2 cellular contexts compared by ENCODE assay signal in the genomic region with DNA sequence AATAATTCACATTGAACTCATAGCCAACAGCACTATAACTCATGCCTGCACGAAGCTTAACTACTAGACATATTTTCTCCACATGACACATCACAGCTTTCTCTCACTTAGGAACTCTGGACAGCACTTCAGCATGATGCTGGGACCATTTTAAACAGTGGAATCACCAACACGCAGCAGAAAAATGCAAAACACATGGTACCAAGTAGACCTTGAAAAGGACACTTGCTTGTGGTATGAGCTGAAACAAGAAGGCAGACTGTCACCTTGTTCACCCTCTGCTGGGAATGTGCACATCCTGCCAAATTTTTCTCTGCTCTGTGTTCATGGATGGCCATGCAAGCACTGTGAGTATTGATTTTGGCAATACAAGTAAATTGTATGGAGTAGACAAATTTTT.
A peak's percentile ranks its signal among the peaks of the same experiment; 100 is the strongest.
TF ChIP-seq lines count a peak whose summit lies in the region.

No MANE protein-coding gene starts in this region.

TF ChIP-seq in SK-N-SH, 30 proteins besides CTCF, POLR2A, EP300 and RAD21:
- TF ChIP-seq, protein P1, sequence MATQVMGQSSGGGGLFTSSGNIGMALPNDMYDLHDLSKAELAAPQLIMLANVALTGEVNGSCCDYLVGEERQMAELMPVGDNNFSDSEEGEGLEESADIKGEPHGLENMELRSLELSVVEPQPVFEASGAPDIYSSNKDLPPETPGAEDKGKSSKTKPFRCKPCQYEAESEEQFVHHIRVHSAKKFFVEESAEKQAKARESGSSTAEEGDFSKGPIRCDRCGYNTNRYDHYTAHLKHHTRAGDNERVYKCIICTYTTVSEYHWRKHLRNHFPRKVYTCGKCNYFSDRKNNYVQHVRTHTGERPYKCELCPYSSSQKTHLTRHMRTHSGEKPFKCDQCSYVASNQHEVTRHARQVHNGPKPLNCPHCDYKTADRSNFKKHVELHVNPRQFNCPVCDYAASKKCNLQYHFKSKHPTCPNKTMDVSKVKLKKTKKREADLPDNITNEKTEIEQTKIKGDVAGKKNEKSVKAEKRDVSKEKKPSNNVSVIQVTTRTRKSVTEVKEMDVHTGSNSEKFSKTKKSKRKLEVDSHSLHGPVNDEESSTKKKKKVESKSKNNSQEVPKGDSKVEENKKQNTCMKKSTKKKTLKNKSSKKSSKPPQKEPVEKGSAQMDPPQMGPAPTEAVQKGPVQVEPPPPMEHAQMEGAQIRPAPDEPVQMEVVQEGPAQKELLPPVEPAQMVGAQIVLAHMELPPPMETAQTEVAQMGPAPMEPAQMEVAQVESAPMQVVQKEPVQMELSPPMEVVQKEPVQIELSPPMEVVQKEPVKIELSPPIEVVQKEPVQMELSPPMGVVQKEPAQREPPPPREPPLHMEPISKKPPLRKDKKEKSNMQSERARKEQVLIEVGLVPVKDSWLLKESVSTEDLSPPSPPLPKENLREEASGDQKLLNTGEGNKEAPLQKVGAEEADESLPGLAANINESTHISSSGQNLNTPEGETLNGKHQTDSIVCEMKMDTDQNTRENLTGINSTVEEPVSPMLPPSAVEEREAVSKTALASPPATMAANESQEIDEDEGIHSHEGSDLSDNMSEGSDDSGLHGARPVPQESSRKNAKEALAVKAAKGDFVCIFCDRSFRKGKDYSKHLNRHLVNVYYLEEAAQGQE (IDR thresholded peaks at IDR 0.05; ENCODE audit: low read depth, low read length): peak; percentile 65; the same call in 1 of the 2 replicates
- TF ChIP-seq CHD2 (IDR thresholded peaks at IDR 0.05; ENCODE audit: low read length, partially characterized antibody): no peak

TF ChIP-seq in SK-N-SH treated with all-trans-retinoic acid at 6 μM for 48 hours, 23 proteins besides CTCF, POLR2A, EP300 and RAD21:
- no peak for TF ChIP-seq SNAI2 (CRISPR knock-in tag; IDR thresholded peaks at IDR 0.05)
- no peak for TF ChIP-seq ARNTL (CRISPR knock-in tag; IDR thresholded peaks at IDR 0.05; ENCODE audit: borderline replicate concordance, low read depth)
- TF ChIP-seq GLIS3 (CRISPR knock-in tag; IDR thresholded peaks at IDR 0.05): no peak
- TF ChIP-seq, protein P2, sequence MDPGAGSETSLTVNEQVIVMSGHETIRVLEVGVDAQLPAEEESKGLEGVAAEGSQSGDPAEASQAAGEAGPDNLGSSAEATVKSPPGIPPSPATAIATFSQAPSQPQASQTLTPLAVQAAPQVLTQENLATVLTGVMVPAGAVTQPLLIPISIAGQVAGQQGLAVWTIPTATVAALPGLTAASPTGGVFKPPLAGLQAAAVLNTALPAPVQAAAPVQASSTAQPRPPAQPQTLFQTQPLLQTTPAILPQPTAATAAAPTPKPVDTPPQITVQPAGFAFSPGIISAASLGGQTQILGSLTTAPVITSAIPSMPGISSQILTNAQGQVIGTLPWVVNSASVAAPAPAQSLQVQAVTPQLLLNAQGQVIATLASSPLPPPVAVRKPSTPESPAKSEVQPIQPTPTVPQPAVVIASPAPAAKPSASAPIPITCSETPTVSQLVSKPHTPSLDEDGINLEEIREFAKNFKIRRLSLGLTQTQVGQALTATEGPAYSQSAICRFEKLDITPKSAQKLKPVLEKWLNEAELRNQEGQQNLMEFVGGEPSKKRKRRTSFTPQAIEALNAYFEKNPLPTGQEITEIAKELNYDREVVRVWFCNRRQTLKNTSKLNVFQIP (CRISPR knock-in tag; IDR thresholded peaks at IDR 0.05; ENCODE audit: borderline replicate concordance, low read depth): no peak
- no peak for TF ChIP-seq CSDC2 (CRISPR knock-in tag; IDR thresholded peaks at IDR 0.05)
- TF ChIP-seq PPARA (CRISPR knock-in tag; IDR thresholded peaks at IDR 0.05; ENCODE audit: borderline replicate concordance): no peak
- TF ChIP-seq ESRRG (CRISPR knock-in tag; IDR thresholded peaks at IDR 0.05): no peak
- TF ChIP-seq ZFP3 (CRISPR knock-in tag; IDR thresholded peaks at IDR 0.05): no peak
- TF ChIP-seq BACH2 (CRISPR knock-in tag; IDR thresholded peaks at IDR 0.05; ENCODE audit: borderline replicate concordance): no peak
